In the genomic region with DNA sequence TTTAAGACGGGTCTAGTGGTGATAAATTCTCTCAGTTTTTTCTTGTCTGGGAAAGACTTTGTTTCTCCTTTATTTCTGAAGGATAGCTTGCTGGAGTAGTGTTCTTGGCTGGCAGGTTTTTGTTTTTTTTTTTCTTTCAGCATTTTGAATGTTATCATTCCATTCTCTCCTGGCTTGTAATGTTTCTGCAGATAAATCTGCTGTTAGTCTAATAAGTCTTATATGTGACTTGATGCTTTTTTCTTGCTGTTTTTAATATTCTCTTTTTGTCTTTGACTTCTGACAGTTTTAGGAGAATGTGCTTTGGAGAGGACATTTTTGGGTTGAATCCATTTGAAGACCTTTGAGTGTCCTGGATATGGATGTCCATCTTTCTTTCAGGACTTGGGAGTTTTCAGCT, we compare ENCODE assay signal across 29 cellular contexts.
"Had no signal": no experiment of that assay in that cellular context is flagged by ENCODE, and none has a peak within 500 bp of the region (broad histone marks: within the 10 kb centered on the region; RNA-seq: fewer than 3 reads in every experiment).

No MANE protein-coding gene starts in this region.

- H3K27ac Mint-ChIP-seq: activated CD4-positive, alpha-beta memory T cell treated with anti-CD3 and anti-CD28 coated beads for 36 hours; activated CD4-positive, alpha-beta T cell treated with anti-CD3 and anti-CD28 coated beads, Interleukin-2, amount 10 ng/mL, durations not matched to agents 7 days and 5 days; activated naive CD4-positive, alpha-beta T cell treated with anti-CD3 and anti-CD28 coated beads, Interleukin-2, amount 10 ng/mL, durations not matched to agents 7 days and 5 days; activated naive CD8-positive, alpha-beta T cell treated with anti-CD3 and anti-CD28 coated beads for 36 hours; activated T-cell treated with anti-CD3 and anti-CD28 coated beads, Interleukin-2, amount 50 U/mL, for 72 hours; activated T-helper 2 cell treated with anti-CD3 and anti-CD28 coated beads, Interferon-gamma antibody, Interleukin-2, Interleukin-4, amounts not matched to agents 10 μg/mL and 5 μg/mL and 100 μg/mL, durations not matched to agents 14 hours and 24 hours and 36 hours had no signal

- H3K4me3 Mint-ChIP-seq: activated CD4-positive, alpha-beta memory T cell treated with anti-CD3 and anti-CD28 coated beads for 36 hours; activated CD4-positive, alpha-beta T cell treated with anti-CD3 and anti-CD28 coated beads, Interleukin-2, amount 10 ng/mL, durations not matched to agents 7 days and 5 days; activated naive CD4-positive, alpha-beta T cell treated with anti-CD3 and anti-CD28 coated beads, Interleukin-2, amount 10 ng/mL, durations not matched to agents 7 days and 5 days; activated naive CD8-positive, alpha-beta T cell treated with anti-CD3 and anti-CD28 coated beads for 36 hours; activated T-cell treated with anti-CD3 and anti-CD28 coated beads, Interleukin-2, amount 50 U/mL, for 72 hours; T-cell had no signal

- H3K27ac ChIP-seq: brain microvascular endothelial cell, cardiac muscle cell, SK-N-MC had no signal

- ATAC-seq: activated T-cell treated with anti-CD3 and anti-CD28 coated beads, Interleukin-2, amount 50 U/mL, for 72 hours; Panc1; Right ventricle myocardium inferior; T-cell had no signal

- H3K36me3 ChIP-seq: brain microvascular endothelial cell, cardiac muscle cell had no signal

- H3K27me3 ChIP-seq: brain microvascular endothelial cell, cardiac muscle cell, MG63 had no signal

- DNase-seq: activated CD4-positive, alpha-beta memory T cell treated with anti-CD3 and anti-CD28 coated beads for 36 hours; activated CD4-positive, alpha-beta T cell treated with anti-CD3 and anti-CD28 coated beads, Interleukin-2, amount 10 ng/mL, durations not matched to agents 7 days and 5 days; activated CD4-positive, CD25-positive, alpha-beta regulatory T cell; activated CD8-positive, alpha-beta memory T cell treated with anti-CD3 and anti-CD28 coated beads, Interleukin-2, amount 50 U/mL, for 4 hours; activated gamma-delta T cell treated with Interleukin-2 at 50 U/mL for 16 hours; activated naive CD4-positive, alpha-beta T cell treated with anti-CD3 and anti-CD28 coated beads, Interleukin-2, amount 10 ng/mL, durations not matched to agents 7 days and 5 days; activated naive CD8-positive, alpha-beta T cell treated with anti-CD3 and anti-CD28 coated beads for 36 hours; activated T-cell treated with anti-CD3 and anti-CD28 coated beads, Interleukin-2, amount 50 U/mL, for 72 hours; brain microvascular endothelial cell; MG63; NCI-H1105 treated with DMSO at 0.1 percent for 48 hours; NCI-H146; NCI-H187 treated with DMSO at 0.1 percent for 48 hours; NCI-H2081 treated with DMSO at 0.1 percent for 48 hours; NCI-H2171 treated with DMSO at 0.1 percent for 48 hours; NCI-H226; NCI-H526; NCI-H774; OCI-M1; RPMI8226; T-cell; T-helper 2 cell; T1000 had no signal

- H3K27me3 Mint-ChIP-seq: activated CD4-positive, alpha-beta memory T cell treated with anti-CD3 and anti-CD28 coated beads for 36 hours; activated CD4-positive, alpha-beta T cell treated with anti-CD3 and anti-CD28 coated beads, Interleukin-2, amount 10 ng/mL, durations not matched to agents 7 days and 5 days; activated naive CD4-positive, alpha-beta T cell treated with anti-CD3 and anti-CD28 coated beads, Interleukin-2, amount 10 ng/mL, durations not matched to agents 7 days and 5 days; activated naive CD8-positive, alpha-beta T cell treated with anti-CD3 and anti-CD28 coated beads for 36 hours; T-cell had no signal

- H3K4me3 ChIP-seq: cardiac muscle cell, MG63, SK-N-MC had no signal

- H3K4me1 Mint-ChIP-seq: activated CD4-positive, alpha-beta T cell treated with anti-CD3 and anti-CD28 coated beads, Interleukin-2, amount 10 ng/mL, durations not matched to agents 7 days and 5 days; activated naive CD4-positive, alpha-beta T cell treated with anti-CD3 and anti-CD28 coated beads, Interleukin-2, amount 10 ng/mL, durations not matched to agents 7 days and 5 days had no signal

- FAIRE-seq: TTC549 had no signal
